ENCODE assay signal across 34 cellular contexts in the genomic region with DNA sequence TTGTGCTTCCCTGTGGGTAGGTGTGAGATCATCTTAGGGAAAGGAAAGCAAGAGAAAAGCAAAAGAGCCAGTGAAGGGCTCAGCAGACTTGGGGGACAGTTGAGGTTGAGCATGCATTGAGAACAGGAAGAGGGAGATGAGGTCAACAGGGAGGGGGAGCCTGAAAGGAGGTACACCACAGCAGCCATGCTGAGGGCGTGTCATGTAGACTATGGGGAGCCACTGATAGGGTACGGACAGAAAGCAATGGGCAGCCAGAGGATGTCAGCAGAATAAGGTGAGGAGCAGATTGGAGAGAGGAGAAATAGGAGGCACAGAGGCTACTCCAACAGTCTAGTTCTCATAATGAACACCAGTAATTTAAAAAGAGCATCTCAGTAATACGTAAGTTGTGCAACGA.
"Had no signal": no experiment of that assay in that cellular context is flagged by ENCODE, and none has a peak within 500 bp of the region (broad histone marks: within the 10 kb centered on the region; RNA-seq: fewer than 3 reads in every experiment).

No MANE protein-coding gene starts in this region.

- H3K27me3 ChIP-seq: MG63, SJCRH30 had no signal

- H3K9me3 ChIP-seq: MG63, SJCRH30 had no signal

- FAIRE-seq: RCC 7860 had no signal

- H3K36me3 ChIP-seq: MG63, SJCRH30 had no signal

- H3K4me2 ChIP-seq: PC-9 had no signal

- H3K4me3 ChIP-seq: MG63, PC-9, SJCRH30, SK-N-MC had no signal

- H2AFZ ChIP-seq: PC-9 had no signal

- ATAC-seq: Panc1, Right ventricle myocardium inferior, SK-N-SH treated with all-trans-retinoic acid at 6 μM for 48 hours, T-cell had no signal

- DNase-seq: Kasumi-1, MG63, NCI-H1048, NCI-H1092 treated with DMSO at 0.1 percent for 48 hours, NCI-H1105 treated with DMSO at 0.1 percent for 48 hours, NCI-H1417, NCI-H1436, NCI-H146, NCI-H1694, NCI-H187, NCI-H1930, NCI-H2029 treated with DMSO at 0.1 percent for 48 hours, NCI-H2081 treated with DMSO at 0.1 percent for 48 hours, NCI-H2107, NCI-H2171, NCI-H226, NCI-H446 treated with DMSO at 0.1 percent for 48 hours, NCI-H510A, NCI-H524, NCI-H526, NCI-H69, NCI-H748 treated with DMSO at 0.1 percent for 48 hours, NCI-H82, PC-9, SHP77, SIG-M5, SJCRH30, T-cell had no signal

- H3K4me1 ChIP-seq: SJCRH30 had no signal

- H3K27ac ChIP-seq: PC-9, RWPE1, SJCRH30, SK-N-MC had no signal
